ENCODE assay signal across 23 cellular contexts in genomic region chr4:184238072-184238743, GRCh38. TPM values are rescaled to one million over a fixed set of nuclear protein-coding genes. Genes with fewer than 3 reads are reported as not detected.
DNase-seq lines count a peak whose midpoint lies in the region; ATAC-seq and TF ChIP-seq lines count a peak whose summit lies in the region.
"Had no signal": no experiment of that assay in that cellular context is flagged by ENCODE, and none has a peak within 500 bp of the region (broad histone marks: within the 10 kb centered on the region; RNA-seq: fewer than 3 reads in every experiment).

No MANE protein-coding gene starts in this region.

- CTCF ChIA-PET in SK-N-SH (lab: Yijun Ruan, JAX) (interaction anchor here (0.6 to 2.2 kb wide), 6 partner anchors 8 to 139 kb away, joined by 3 to 7 read pairs (median 3); no protein-coding TSS in a partner anchor), mammary epithelial cell (lab: Charles Lee; ENCODE audit: low non-redundant PET) (no interaction called here)

- intact Hi-C loops in mammary epithelial cell (cut with micrococcal nuclease): no loop called here
- intact Hi-C loops in breast epithelium (cut with DNase I; ENCODE audit: low total_unique reads): no loop called here
- intact Hi-C loops in activated T-helper 2 cell treated with anti-CD3 and anti-CD28 coated beads, Interferon-gamma antibody, Interleukin-2, Interleukin-4, amounts not matched to agents 10 μg/mL and 5 μg/mL and 100 μg/mL, durations not matched to agents 14 hours and 24 hours and 36 hours (cut with micrococcal nuclease): loop anchor here (5.0 to 10.0 kb wide), 2 partner anchors 71 to 733 kb away; partner anchors contain the start of gene ING2
- intact Hi-C loops in heart right ventricle (cut with DNase I): no loop called here

- dilution Hi-C loops in mammary epithelial cell (cut with HindIII; ENCODE audit: low sequenced_read_pairs): no loop called here

- no peak for TF ChIP-seq RAD21 in SK-N-SH (IDR thresholded peaks at IDR 0.05; ENCODE audit: low read length)

- TF ChIP-seq CTCF in SK-N-SH (IDR thresholded peaks at IDR 0.05): no peak
- TF ChIP-seq CTCF in mammary epithelial cell (conservative IDR thresholded peaks at IDR 0.05 in 1 of 2, IDR thresholded peaks at IDR 0.05 in 1 of 2; ENCODE audit: extremely low read depth in 1 of 2, insufficient read depth in 1 of 2, low read depth in 1 of 2, low read length in 2 of 2): no peak
- TF ChIP-seq CTCF in breast epithelium (IDR thresholded peaks at IDR 0.05): no peak
- TF ChIP-seq CTCF in heart right ventricle (IDR thresholded peaks at IDR 0.05): no peak

- H3K4me3 Mint-ChIP-seq in activated T-helper 2 cell treated with anti-CD3 and anti-CD28 coated beads, Interferon-gamma antibody, Interleukin-2, Interleukin-4, amounts not matched to agents 10 μg/mL and 5 μg/mL and 100 μg/mL, durations not matched to agents 14 hours and 24 hours and 36 hours (ENCODE audit: low read depth): no peak overlapping the region
- peak overlapping the region; percentile 30 for H3K4me3 Mint-ChIP-seq in stimulated activated effector memory CD8-positive, alpha-beta T cell treated with anti-CD3 and anti-CD28 coated beads, Interleukin-12 subunit alpha, Interleukin-12 subunit beta, amount 100 ng/mL, for 72 hours
- H3K4me3 Mint-ChIP-seq: CD8-positive, alpha-beta memory T cell had no signal

- DNase-seq in SK-N-SH: peak; percentile 68
- DNase-seq in mammary epithelial cell: no peak
- no peak for DNase-seq in breast epithelium (ENCODE audit: low spot score in 2 of 2)
- no peak for DNase-seq in activated T-helper 2 cell treated with anti-CD3 and anti-CD28 coated beads, Interferon-gamma antibody, Interleukin-2, Interleukin-4, amounts not matched to agents 10 μg/mL and 5 μg/mL and 100 μg/mL, durations not matched to agents 14 hours and 24 hours and 36 hours (ENCODE audit: low spot score)
- no peak for DNase-seq in stimulated activated effector memory CD8-positive, alpha-beta T cell treated with anti-CD3 and anti-CD28 coated beads, Interleukin-12 subunit alpha, Interleukin-12 subunit beta, amount 100 ng/mL, for 72 hours (ENCODE audit: low spot score in 2 of 2)
- DNase-seq in heart right ventricle: no peak
- DNase-seq in SJCRH30: no peak
- DNase-seq: DMS153, heart left ventricle, IMR-90, NCI-H1105, NCI-H2029 treated with DMSO at 0.1 percent for 48 hours, NCI-H2227 treated with DMSO at 0.1 percent for 48 hours, RPMI8226, sigmoid colon had no signal

- H3K27me3 ChIP-seq in SK-N-SH (ENCODE audit: insufficient read depth) (no peaks in the 10 kb centered on the region), mammary epithelial cell (ENCODE audit: insufficient read depth, low read length) (peaks cover 1% of the 10 kb centered on the region), breast epithelium (no peaks in the 10 kb centered on the region), heart right ventricle (peaks cover 0 to 8% (median 0%) of the 10 kb centered on the region in 7 donors), SJCRH30 (no peaks in the 10 kb centered on the region)
- H3K27me3 ChIP-seq: heart left ventricle, sigmoid colon had no signal

- POLR2A ChIA-PET in SK-N-SH (lab: Yijun Ruan, JAX): interaction anchor here (0.6 kb wide), 1 partner anchor 26 kb away, joined by 3 read pairs; no protein-coding TSS in a partner anchor

- peak overlapping the region; percentile 85 for H3K27ac Mint-ChIP-seq in activated T-helper 2 cell treated with anti-CD3 and anti-CD28 coated beads, Interferon-gamma antibody, Interleukin-2, Interleukin-4, amounts not matched to agents 10 μg/mL and 5 μg/mL and 100 μg/mL, durations not matched to agents 14 hours and 24 hours and 36 hours
- H3K27ac Mint-ChIP-seq in stimulated activated effector memory CD8-positive, alpha-beta T cell treated with anti-CD3 and anti-CD28 coated beads, Interleukin-12 subunit alpha, Interleukin-12 subunit beta, amount 100 ng/mL, for 72 hours: peak overlapping the region; percentile 95

- H3K9me3 ChIP-seq in SK-N-SH: no peaks in the 10 kb centered on the region
- H3K9me3 ChIP-seq in mammary epithelial cell (replicated peaks; ENCODE audit: insufficient read depth, low read length): no peaks in the 10 kb centered on the region
- no peaks in the 10 kb centered on the region for H3K9me3 ChIP-seq in breast epithelium
- H3K9me3 ChIP-seq in heart right ventricle: no peaks in the 10 kb centered on the region
- H3K9me3 ChIP-seq in SJCRH30 (replicated peaks): no peaks in the 10 kb centered on the region
- H3K9me3 ChIP-seq: heart left ventricle, prostate gland, sigmoid colon had no signal

- no peak for ATAC-seq in SK-N-SH treated with all-trans-retinoic acid at 6 μM for 48 hours
- ATAC-seq in stimulated activated effector memory CD8-positive, alpha-beta T cell treated with anti-CD3 and anti-CD28 coated beads, Interleukin-12 subunit alpha, Interleukin-12 subunit beta, amount 100 ng/mL, for 72 hours: no peak
- no peak for ATAC-seq in heart right ventricle
- ATAC-seq: heart left ventricle had no signal

- TF ChIP-seq POLR2A in breast epithelium (IDR thresholded peaks at IDR 0.05): no peak

- no peaks in the 10 kb centered on the region for H3K36me3 ChIP-seq in SK-N-SH (replicated peaks in 1 of 2; ENCODE audit: control insufficient read depth in 1 of 2, insufficient read depth in 2 of 2, low read length in 1 of 2)
- no peaks in the 10 kb centered on the region for H3K36me3 ChIP-seq in mammary epithelial cell (ENCODE audit: insufficient read depth, low read length)
- H3K36me3 ChIP-seq in breast epithelium: no peaks in the 10 kb centered on the region
- no peaks in the 10 kb centered on the region for H3K36me3 ChIP-seq in heart right ventricle
- H3K36me3 ChIP-seq in SJCRH30: no peaks in the 10 kb centered on the region
- H3K36me3 ChIP-seq: heart left ventricle, prostate gland, sigmoid colon had no signal

- H3K4me3 ChIP-seq in SK-N-SH (ENCODE audit: low read depth in 2 of 2, low read length in 1 of 2) (no peak overlapping the region; a peak in 1 of 4 replicates), mammary epithelial cell (replicated peaks in 1 of 3; ENCODE audit: insufficient read depth in 1 of 3, low read depth in 2 of 3, low read length in 3 of 3) (no peak overlapping the region), breast epithelium (no peak overlapping the region), heart right ventricle (no peak overlapping the region), SJCRH30 (no peak overlapping the region)
- H3K4me3 ChIP-seq: heart left ventricle, prostate gland, sigmoid colon, SK-N-MC had no signal

- H4K20me1 ChIP-seq in SK-N-SH (ENCODE audit: insufficient read depth) (no peaks in the 10 kb centered on the region), mammary epithelial cell (ENCODE audit: insufficient read depth, low read length) (no peaks in the 10 kb centered on the region)

- no peak overlapping the region for H3K4me2 ChIP-seq in SK-N-SH
- peak overlapping the region; percentile 12 for H3K4me2 ChIP-seq in mammary epithelial cell (ENCODE audit: insufficient read depth, low read depth, low read length)

- H3K9ac ChIP-seq in SK-N-SH: no peak overlapping the region
- H3K9ac ChIP-seq in mammary epithelial cell (ENCODE audit: insufficient read depth, low read length): no peak overlapping the region

- in situ Hi-C loops in mammary epithelial cell (cut with MboI; ENCODE audit: low sequenced_read_pairs in 2 of 2): no loop called here

- TF ChIP-seq EP300 in SK-N-SH (IDR thresholded peaks at IDR 0.05; ENCODE audit: borderline replicate concordance in 1 of 2, low read depth in 1 of 2, low read length in 1 of 2): 0 out of 4 replicates have a peak, but pooled peaks of 1 of the 2 experiments have one; percentile 29

- H2AFZ ChIP-seq in SK-N-SH (ENCODE audit: low read depth) (no peak overlapping the region), mammary epithelial cell (ENCODE audit: low read depth, low read length) (no peak overlapping the region)

- no peaks in the 10 kb centered on the region for H3F3A ChIP-seq in SK-N-SH (replicated peaks; ENCODE audit: insufficient read depth)

- H3K9me3 Mint-ChIP-seq in activated T-helper 2 cell treated with anti-CD3 and anti-CD28 coated beads, Interferon-gamma antibody, Interleukin-2, Interleukin-4, amounts not matched to agents 10 μg/mL and 5 μg/mL and 100 μg/mL, durations not matched to agents 14 hours and 24 hours and 36 hours: no peaks in the 10 kb centered on the region
- no peaks in the 10 kb centered on the region for H3K9me3 Mint-ChIP-seq in stimulated activated effector memory CD8-positive, alpha-beta T cell treated with anti-CD3 and anti-CD28 coated beads, Interleukin-12 subunit alpha, Interleukin-12 subunit beta, amount 100 ng/mL, for 72 hours
- H3K9me3 Mint-ChIP-seq: CD8-positive, alpha-beta memory T cell had no signal

- H3K79me2 ChIP-seq in SK-N-SH (ENCODE audit: insufficient read depth): no peaks in the 10 kb centered on the region
- no peaks in the 10 kb centered on the region for H3K79me2 ChIP-seq in mammary epithelial cell (ENCODE audit: insufficient read depth, low read length)

- no peaks in the 10 kb centered on the region for H3K9me2 ChIP-seq in SK-N-SH

- H3K36me3 Mint-ChIP-seq in activated T-helper 2 cell treated with anti-CD3 and anti-CD28 coated beads, Interferon-gamma antibody, Interleukin-2, Interleukin-4, amounts not matched to agents 10 μg/mL and 5 μg/mL and 100 μg/mL, durations not matched to agents 14 hours and 24 hours and 36 hours (ENCODE audit: low read depth): no peaks in the 10 kb centered on the region
- H3K36me3 Mint-ChIP-seq in stimulated activated effector memory CD8-positive, alpha-beta T cell treated with anti-CD3 and anti-CD28 coated beads, Interleukin-12 subunit alpha, Interleukin-12 subunit beta, amount 100 ng/mL, for 72 hours: no peaks in the 10 kb centered on the region
- H3K36me3 Mint-ChIP-seq: CD8-positive, alpha-beta memory T cell had no signal

- WGBS in SK-N-SH (ENCODE audit: low lambda C conversion rate): 36% methylated on average over 8 of the region's 8 CpGs
- WGBS in mammary epithelial cell (ENCODE audit: low coverage, missing lambda C conversion rate): 80% methylated on average over 8 of the region's 8 CpGs
- 74 to 78% methylated on average over 8 of the region's 8 CpGs for WGBS in heart right ventricle, 2 donors

- peaks cover 37% of the 10 kb centered on the region for H3K4me1 Mint-ChIP-seq in activated T-helper 2 cell treated with anti-CD3 and anti-CD28 coated beads, Interferon-gamma antibody, Interleukin-2, Interleukin-4, amounts not matched to agents 10 μg/mL and 5 μg/mL and 100 μg/mL, durations not matched to agents 14 hours and 24 hours and 36 hours (ENCODE audit: low read depth)
- H3K4me1 Mint-ChIP-seq in stimulated activated effector memory CD8-positive, alpha-beta T cell treated with anti-CD3 and anti-CD28 coated beads, Interleukin-12 subunit alpha, Interleukin-12 subunit beta, amount 100 ng/mL, for 72 hours: peaks cover 48% of the 10 kb centered on the region

- H3K27me3 Mint-ChIP-seq in activated T-helper 2 cell treated with anti-CD3 and anti-CD28 coated beads, Interferon-gamma antibody, Interleukin-2, Interleukin-4, amounts not matched to agents 10 μg/mL and 5 μg/mL and 100 μg/mL, durations not matched to agents 14 hours and 24 hours and 36 hours (ENCODE audit: low read depth): no peaks in the 10 kb centered on the region
- H3K27me3 Mint-ChIP-seq: CD8-positive, alpha-beta memory T cell had no signal

- H3K4me1 ChIP-seq in SK-N-SH (ENCODE audit: control insufficient read depth in 1 of 2, insufficient read depth in 2 of 2, low read depth in 1 of 2, low read length in 1 of 2) (no peaks in the 10 kb centered on the region; a peak in 2 of 4 replicates), mammary epithelial cell (ENCODE audit: insufficient read depth, low read length) (no peaks in the 10 kb centered on the region), breast epithelium (no peaks in the 10 kb centered on the region), heart right ventricle (no peaks in the 10 kb centered on the region), SJCRH30 (no peaks in the 10 kb centered on the region)
- H3K4me1 ChIP-seq: heart left ventricle, prostate gland, sigmoid colon had no signal

- BruUV-seq in mammary epithelial cell (replicated peaks; lab: Mats Ljungman, UMichigan): no TSS peak

- H3K27ac ChIP-seq in SK-N-SH (ENCODE audit: low read depth in 2 of 2, low read length in 1 of 2) (peak overlapping the region in 1 of 2 experiments; percentile 85; a peak in 2 of 4 replicates), mammary epithelial cell (ENCODE audit: insufficient read depth, low read depth, low read length) (no peak overlapping the region), breast epithelium (peak overlapping the region in 1 of 2 donors; percentile 9), heart right ventricle (no peak overlapping the region), SJCRH30 (no peak overlapping the region)
- H3K27ac ChIP-seq: 22Rv1, heart left ventricle, prostate gland, sigmoid colon, SK-N-MC had no signal

RNA-seq across cellular contexts. Expression of gene ENPP6, which starts 20.5 kb away (rescaled TPM):
- polyA plus RNA-seq in SK-N-SH (2012; rRNA removed) (not detected in 2 replicates), mammary epithelial cell (0.01 TPM), heart right ventricle (under 1 TPM; 0.03 to 0.07 TPM)
- 0.01 and 0.04 TPM in 2 replicates for polyA plus RNA-seq in SK-N-SH (2012; cell fraction: cytosol; rRNA removed)
- polyA plus RNA-seq in SK-N-SH (2012; cell fraction: nucleus; rRNA removed): 0.12 TPM in 1 of 2 replicates, not detected in the other
- total RNA-seq in mammary epithelial cell (under 1 TPM in 1 of 2 donors, not detected in 1; 0.33 TPM), breast epithelium (under 1 TPM; 0.16 to 0.59 (median 0.33) TPM), heart right ventricle (under 1 TPM in 7 of 10 donors, not detected in 3; 0.05 to 0.68 (median 0.07) TPM)
- not detected for polyA minus RNA-seq in mammary epithelial cell
- total RNA-seq in activated T-helper 2 cell treated with anti-CD3 and anti-CD28 coated beads, Interferon-gamma antibody, Interleukin-2, Interleukin-4, amounts not matched to agents 10 μg/mL and 5 μg/mL and 100 μg/mL, durations not matched to agents 14 hours and 24 hours and 36 hours: 0.14 and 0.41 TPM in 2 replicates
- total RNA-seq in SJCRH30 (2014; rRNA removed; shearing (Covaris generic)): not detected in 2 replicates
- total RNA-seq: endothelial cell of umbilical vein, G401, IMR-90, M059J had no signal
- polyA plus RNA-seq: CD8-positive, alpha-beta memory T cell; endothelial cell of umbilical vein; IMR-90 had no signal
